Comparison of ENCODE assay signal across 8 cellular contexts in genomic region chr5:149141224-149141956, GRCh38. TPM values are rescaled to one million over a fixed set of nuclear protein-coding genes. Genes with fewer than 3 reads are reported as not detected.
A peak's percentile ranks its signal among the peaks of the same experiment; 100 is the strongest.
DNase-seq lines count a peak whose midpoint lies in the region; ATAC-seq and TF ChIP-seq lines count a peak whose summit lies in the region.

TSS of gene ABLIM3 (plus strand) at chr5:149141493. CDS start at chr5:149142096, 603 bp downstream.

- CTCF ChIA-PET in HCT116 (lab: Charles Lee) = interaction anchor here (0.8 to 3.1 kb wide), 12 partner anchors 9 to 226 kb away, joined by 3 to 25 read pairs (median 6); no protein-coding TSS in a partner anchor

- ATAC-seq in HCT116 = peak; percentile 91
- peak; percentile 85 to 88 for ATAC-seq in activated CD4-positive, CD25-positive, alpha-beta regulatory T cell treated with anti-CD3 and anti-CD28 coated beads, Interleukin-2, amount 50 U/mL, for 24 hours
- peak; percentile 78 for ATAC-seq in central memory CD8-positive, alpha-beta T cell (replicated peaks; ENCODE audit: extremely low read depth, poor library complexity, severe bottlenecking)

- peaks cover 57% of the 10 kb centered on the region for H3K27me3 Mint-ChIP-seq in central memory CD8-positive, alpha-beta T cell

- no peaks in the 10 kb centered on the region for H3K79me2 ChIP-seq in HCT116 (ENCODE audit: insufficient read depth, low read length)

- no peaks in the 10 kb centered on the region for H3K27me3 ChIP-seq in HCT116 (ENCODE audit: insufficient read depth, low read length)

- H3K4me1 Mint-ChIP-seq in central memory CD8-positive, alpha-beta T cell = no peaks in the 10 kb centered on the region

- peak within 1 kb of the TSS; percentile 98 for H3K4me2 ChIP-seq in HCT116 (ENCODE audit: low read length)

- no peaks in the 10 kb centered on the region for H4K20me1 ChIP-seq in HCT116 (ENCODE audit: insufficient read depth)

- peak; percentile 47 for DNase-seq in GM12865 (ENCODE audit: low read depth)
- no peak for DNase-seq in HCT116 (ENCODE audit: low read depth, low spot score)
- peak; percentile 54 for DNase-seq in NAMALWA (ENCODE audit: low spot score)
- DNase-seq in central memory CD8-positive, alpha-beta T cell (ENCODE audit: low spot score in 2 of 2) = peak; percentile 61 to 66
- DNase-seq in islet precursor cell = peak; percentile 81
- peak; percentile 48 to 50 for DNase-seq in stimulated activated CD4-positive, alpha-beta T cell treated with anti-CD3 and anti-CD28 coated beads, Interleukin-12 subunit alpha, Interleukin-12 subunit beta, amount 100 ng/mL, for 24 hours (ENCODE audit: low read depth in 2 of 2)
- no peak for DNase-seq in NCI-H146 treated with DMSO at 0.1 percent for 48 hours (lab: John Stamatoyannopoulos, UW; ENCODE audit: unreplicated experiment)

- POLR2A ChIA-PET in HCT116 (lab: Charles Lee) = no interaction called here

- H3K27ac Mint-ChIP-seq in central memory CD8-positive, alpha-beta T cell (ENCODE audit: low read depth) = no peak within 1 kb of the TSS

- no peak for TF ChIP-seq RAD21 in HCT116 (IDR thresholded peaks at IDR 0.05; ENCODE audit: low read depth)

- H3K36me3 Mint-ChIP-seq in central memory CD8-positive, alpha-beta T cell (ENCODE audit: insufficient read depth) = no peaks in the 10 kb centered on the region

- H2AFZ ChIP-seq in HCT116 (ENCODE audit: low read depth, low read length, poor library complexity, severe bottlenecking) = peak within 1 kb of the TSS; percentile 95

- no peaks in the 10 kb centered on the region for H3K9me2 ChIP-seq in HCT116 (ENCODE audit: insufficient read depth)

- RAD21 ChIA-PET in HCT116 (lab: Charles Lee; ENCODE audit: low non-redundant PET in 1 of 2, low total read pairs in 2 of 2, uncharacterized antibody in 2 of 2, unreplicated experiment in 2 of 2) = interaction anchor here (0.6 to 1.5 kb wide), 2 partner anchors 87 to 88 kb away, joined by 3 to 4 read pairs; no protein-coding TSS in a partner anchor

- no peaks in the 10 kb centered on the region for H3K9me3 Mint-ChIP-seq in central memory CD8-positive, alpha-beta T cell

- TF ChIP-seq CTCF in GM12865 (IDR thresholded peaks at IDR 0.05; ENCODE audit: insufficient read depth, low read depth, low read length, missing control alignments) (peak; percentile 82), HCT116 (IDR thresholded peaks at IDR 0.05 in 2 of 3, conservative IDR thresholded peaks at IDR 0.05 in 1 of 3; ENCODE audit: borderline replicate concordance in 1 of 3, insufficient read depth in 1 of 3, low read depth in 2 of 3, low read length in 2 of 3) (peak in 2 of 3 experiments; percentile 88 to 89; a peak in 4 of 6 replicates)

- H3K4me3 ChIP-seq in GM12865 (ENCODE audit: low read depth, low read length) = peak within 1 kb of the TSS; percentile 41
- peak within 1 kb of the TSS; percentile 65 to 76 for H3K4me3 ChIP-seq in HCT116 (replicated peaks in 1 of 2; ENCODE audit: low read depth in 1 of 2, low read length in 2 of 2)

- peak within 1 kb of the TSS; percentile 61 for H3K9ac ChIP-seq in HCT116 (ENCODE audit: low read length)

- peaks cover 4 to 25% of the 10 kb centered on the region in 2 experiments; a peak in 2 of 4 replicates for H3K4me1 ChIP-seq in HCT116 (ENCODE audit: control insufficient read depth in 1 of 2, insufficient read depth in 2 of 2, low read length in 2 of 2)

- no TSS peak for BruUV-seq in HCT116 (replicated peaks; lab: Mats Ljungman, UMichigan)

- no peak for TF ChIP-seq POLR2A in HCT116 (IDR thresholded peaks at IDR 0.05; ENCODE audit: borderline replicate concordance, extremely low read depth, insufficient read depth, insufficient read length)

- H3K27ac ChIP-seq in HCT116 (ENCODE audit: low read depth, low read length) = peak within 1 kb of the TSS; percentile 30; the same call in 1 of the 2 replicates

- no peaks in the 10 kb centered on the region for H3K36me3 ChIP-seq in HCT116 (ENCODE audit: control insufficient read depth in 1 of 2, insufficient read depth in 2 of 2, low read length in 2 of 2)

- H3K4me3 Mint-ChIP-seq in central memory CD8-positive, alpha-beta T cell = peak within 1 kb of the TSS; percentile 38

- intact Hi-C loops in HCT116 (cut with micrococcal nuclease) = loop anchor here (1.0 kb wide), 1 partner anchor 88 kb away; no protein-coding TSS in a partner anchor

- H3K9me3 ChIP-seq in HCT116 (ENCODE audit: control insufficient read depth in 1 of 2, insufficient read depth in 1 of 2, low read depth in 1 of 2, low read length in 2 of 2) = no peaks in the 10 kb centered on the region

TF ChIP-seq in HCT116, 20 proteins besides CTCF, POLR2A, EP300 and RAD21:
- TF ChIP-seq EGR1 (IDR thresholded peaks at IDR 0.05; ENCODE audit: low read depth) = no peak
- no peak; the same call in none of the 2 replicates for TF ChIP-seq POLR2AphosphoS5 (IDR thresholded peaks at IDR 0.05; ENCODE audit: low read depth, low read length)
- no peak for TF ChIP-seq SIN3A (IDR thresholded peaks at IDR 0.05; ENCODE audit: low read depth)
- TF ChIP-seq MAX (IDR thresholded peaks at IDR 0.05) = no peak
- peak; percentile 10 for TF ChIP-seq TCF7L2 (IDR thresholded peaks at IDR 0.05; ENCODE audit: borderline replicate concordance, extremely low read depth, insufficient read depth, insufficient read length)
- TF ChIP-seq ZFX (IDR thresholded peaks at IDR 0.05) = peak; percentile 88
- TF ChIP-seq REST (IDR thresholded peaks at IDR 0.05; ENCODE audit: low read depth) = no peak
- TF ChIP-seq FOSL1 (IDR thresholded peaks at IDR 0.05; ENCODE audit: low read depth) = no peak
- no peak for TF ChIP-seq CEBPB (IDR thresholded peaks at IDR 0.05; ENCODE audit: low read depth)
- no peak for TF ChIP-seq ZNF274 (IDR thresholded peaks at IDR 0.05; ENCODE audit: low read depth, low read length)
- TF ChIP-seq EZH2 (IDR thresholded peaks at IDR 0.05) = no peak
- TF ChIP-seq YY1 (IDR thresholded peaks at IDR 0.05; ENCODE audit: extremely low read depth, insufficient replicate concordance, low read depth, low read length) = peak; percentile 59
- TF ChIP-seq EZH2phosphoT487 (IDR thresholded peaks at IDR 0.05; ENCODE audit: borderline replicate concordance) = no peak
- no peak for TF ChIP-seq ATF3 (IDR thresholded peaks at IDR 0.05)
- no peak for TF ChIP-seq CBX3 (IDR thresholded peaks at IDR 0.05; ENCODE audit: low read depth)
- TF ChIP-seq ELF1 (IDR thresholded peaks at IDR 0.05; ENCODE audit: borderline replicate concordance, low read depth) = no peak
- no peak for TF ChIP-seq JUND (IDR thresholded peaks at IDR 0.05)
- no peak for TF ChIP-seq ZBTB33 (IDR thresholded peaks at IDR 0.05; ENCODE audit: extremely low read depth, insufficient replicate concordance, low read length)
- no peak for TF ChIP-seq SRF (IDR thresholded peaks at IDR 0.05; ENCODE audit: low read depth)
- TF ChIP-seq SP1 (IDR thresholded peaks at IDR 0.05; ENCODE audit: low read depth) = no peak

RNA-seq across cellular contexts. Expression of gene ABLIM3, which starts in this region (rescaled TPM):
- total RNA-seq in HCT116 (2021; ENCODE audit: unreplicated experiment) = 14.3 TPM
- polyA plus RNA-seq in HCT116 (2012) = 17.5 and 19.4 TPM in 2 replicates

Comparison
In these comparisons a context has a peak if more than half of its experiments do, and no peak if none do; other contexts are left out.
1. DNase-seq: peak in GM12865 (single experiment), NAMALWA (single experiment), central memory CD8-positive, alpha-beta T cell (2 of 2), islet precursor cell (single experiment) and stimulated activated CD4-positive, alpha-beta T cell treated with anti-CD3 and anti-CD28 coated beads, Interleukin-12 subunit alpha, Interleukin-12 subunit beta, amount 100 ng/mL, for 24 hours (2 of 2); none in HCT116 (single experiment) and NCI-H146 treated with DMSO at 0.1 percent for 48 hours (single experiment).
2. Peak in every context shown above with its lines, with median percentiles within 50 percentile points of each other: ATAC-seq.